ENCODE assay signal across 23 cellular contexts in genomic region chr13:49336655-49337054, GRCh38.
DNase-seq lines count a peak whose midpoint lies in the region; ATAC-seq, FAIRE-seq and TF ChIP-seq lines count a peak whose summit lies in the region.
"Had no signal": no experiment of that assay in that cellular context is flagged by ENCODE, and none has a peak within 500 bp of the region (broad histone marks: within the 10 kb centered on the region; RNA-seq: fewer than 3 reads in every experiment).

No MANE protein-coding gene starts in this region.

- H3K36me3 Mint-ChIP-seq in immature natural killer cell, result peaks cover 10 to 17% (median 17%) of the 10 kb centered on the region in 3 donors

- H2AFZ ChIP-seq in HepG2 (ENCODE audit: low read length), result peak overlapping the region; percentile 24

- BruUV-seq in HepG2 (replicated peaks; lab: Mats Ljungman, UMichigan), result no TSS peak

- no peak overlapping the region for H3K4me3 ChIP-seq in HepG2 (replicated peaks in 1 of 3; ENCODE audit: insufficient read depth in 1 of 3, low read depth in 2 of 3, low read length in 3 of 3)
- H3K4me3 ChIP-seq: A549; BLaER1 treated with 17β-estradiol and CSF1 and Interleukin-3, amounts not matched to agents 10 nM and 100 nM; GM12878 had no signal

- in situ Hi-C loops in HepG2 (cut with HindIII; ENCODE audit: extremely low pct_ligation_motif_present, low pct_unique_long_range_greater_than_20kb), result no loop called here

- no peaks in the 10 kb centered on the region for H3K27me3 ChIP-seq in HepG2 (ENCODE audit: control insufficient read depth in 1 of 2, insufficient read depth in 2 of 2, low read length in 2 of 2)
- H3K27me3 ChIP-seq: BLaER1 treated with 17β-estradiol and CSF1 and Interleukin-3, amounts not matched to agents 10 nM and 100 nM had no signal

- no peaks in the 10 kb centered on the region for H3K79me2 ChIP-seq in HepG2 (ENCODE audit: insufficient read depth, low read length)

- no peaks in the 10 kb centered on the region for H3K9me3 Mint-ChIP-seq in immature natural killer cell
- H3K9me3 Mint-ChIP-seq: CD4-positive, alpha-beta memory T cell; CD4-positive, CD25-positive, alpha-beta regulatory T cell; CD8-positive, alpha-beta memory T cell had no signal

- peaks cover 0 to 5% (median 0%) of the 10 kb centered on the region in 3 donors for H3K27me3 Mint-ChIP-seq in immature natural killer cell (ENCODE audit: low read depth in 3 of 3)
- H3K27me3 Mint-ChIP-seq: B cell; CD4-positive, CD25-positive, alpha-beta regulatory T cell; CD8-positive, alpha-beta memory T cell had no signal

- TF ChIP-seq POLR2A in HepG2 (IDR thresholded peaks at IDR 0.05; ENCODE audit: insufficient read depth in 1 of 2, low read depth in 2 of 2, low read length in 2 of 2), result no peak

- H3K27ac ChIP-seq in 22Rv1 (peak overlapping the region; percentile 30), C4-2B (peak overlapping the region; percentile 64), HepG2 (ENCODE audit: extremely low read length, insufficient read depth, low read length) (no peak overlapping the region)
- H3K27ac ChIP-seq: A549; BLaER1 treated with 17β-estradiol and CSF1 and Interleukin-3, amounts not matched to agents 10 nM and 100 nM had no signal

- no peaks in the 10 kb centered on the region for H3K36me3 ChIP-seq in HepG2 (replicated peaks in 1 of 2; ENCODE audit: control insufficient read depth in 1 of 2, insufficient read depth in 2 of 2, low read length in 2 of 2)

- no peaks in the 10 kb centered on the region for H3K4me1 Mint-ChIP-seq in immature natural killer cell
- H3K4me1 Mint-ChIP-seq: B cell; CD14-positive monocyte; CD4-positive, alpha-beta memory T cell; CD4-positive, CD25-positive, alpha-beta regulatory T cell; CD8-positive, alpha-beta memory T cell had no signal

- CTCF ChIA-PET in HepG2 (lab: Yijun Ruan, JAX; ENCODE audit: low intra/inter-chr PET ratio, low total read pairs), result no interaction called here

- POLR2A ChIA-PET in HepG2 (lab: Yijun Ruan, JAX), result no interaction called here

- no peak overlapping the region for H3K9ac ChIP-seq in HepG2 (ENCODE audit: insufficient read depth, low read depth, low read length)
- H3K9ac ChIP-seq: BLaER1 treated with 17β-estradiol and CSF1 and Interleukin-3, amounts not matched to agents 10 nM and 100 nM had no signal

- TF ChIP-seq RAD21 in HepG2 (CRISPR knock-in tag; IDR thresholded peaks at IDR 0.05), result no peak

- TF ChIP-seq EP300 in HepG2 (IDR thresholded peaks at IDR 0.05; ENCODE audit: low read depth in 2 of 2, low read length in 2 of 2) (no peak), HepG2 (CRISPR knock-in tag; IDR thresholded peaks at IDR 0.05; ENCODE audit: borderline replicate concordance) (no peak)

- no peak overlapping the region for H3K4me3 Mint-ChIP-seq in immature natural killer cell
- H3K4me3 Mint-ChIP-seq: B cell; CD14-positive monocyte; CD4-positive, alpha-beta memory T cell; CD4-positive, CD25-positive, alpha-beta regulatory T cell; CD8-positive, alpha-beta memory T cell had no signal

- H3K4me1 ChIP-seq in HepG2 (ENCODE audit: insufficient read depth, low read length), result peaks cover 21% of the 10 kb centered on the region
- H3K4me1 ChIP-seq: A549 had no signal

- peak overlapping the region; percentile 60 for H3K4me2 ChIP-seq in HepG2 (ENCODE audit: low read depth, low read length)
- H3K4me2 ChIP-seq: A549; BLaER1 treated with 17β-estradiol and CSF1 and Interleukin-3, amounts not matched to agents 10 nM and 100 nM had no signal

- peak; percentile 8 for DNase-seq in HuH-7.5 (ENCODE audit: low spot score)
- peak; percentile 38 for DNase-seq in HepG2 (ENCODE audit: low spot score)
- DNase-seq in immature natural killer cell, result no peak
- DNase-seq in activated T-cell treated with anti-CD3 and anti-CD28 coated beads, Interleukin-2, amount 50 U/mL, for 1 hour, result no peak
- no peak for DNase-seq in EL
- DNase-seq: AML-193; Calu3; CD4-positive, alpha-beta memory T cell; CD4-positive, CD25-positive, alpha-beta regulatory T cell; CD8-positive, alpha-beta memory T cell; COR-L47; DMS79 treated with DMSO at 0.1 percent for 48 hours; GDM1 had no signal

- intact Hi-C loops in HepG2 (cut with micrococcal nuclease; ENCODE audit: unreplicated experiment), result no loop called here

- TF ChIP-seq CTCF in 22Rv1 (IDR thresholded peaks at IDR 0.05) (no peak), C4-2B (conservative IDR thresholded peaks at IDR 0.05) (no peak), HepG2 (CRISPR knock-in tag; IDR thresholded peaks at IDR 0.05) (no peak)

- no peak overlapping the region for H3K27ac Mint-ChIP-seq in immature natural killer cell
- H3K27ac Mint-ChIP-seq: B cell; CD14-positive monocyte; CD4-positive, alpha-beta memory T cell; CD4-positive, CD25-positive, alpha-beta regulatory T cell; CD8-positive, alpha-beta memory T cell had no signal

- peak; percentile 74 for FAIRE-seq in HepG2 (lab: Jason Lieb, UNC)
- FAIRE-seq: A549, D721Med, GM12878, GM12892, GM19239 had no signal

- H3K9me3 ChIP-seq in HepG2 (ENCODE audit: low read length), result no peaks in the 10 kb centered on the region
- H3K9me3 ChIP-seq: A549; BLaER1 treated with 17β-estradiol and CSF1 and Interleukin-3, amounts not matched to agents 10 nM and 100 nM had no signal

- ATAC-seq in HepG2, result peak; percentile 87
- ATAC-seq: A549, GM12878 had no signal

- H4K20me1 ChIP-seq in HepG2 (ENCODE audit: insufficient read depth, low read length), result no peaks in the 10 kb centered on the region
- H4K20me1 ChIP-seq: BLaER1 treated with 17β-estradiol and CSF1 and Interleukin-3, amounts not matched to agents 10 nM and 100 nM had no signal

- WGBS in HepG2 (ENCODE audit: low lambda C conversion rate), result 4% methylated on average over 4 of the region's 4 CpGs

TF ChIP-seq in HepG2, 621 proteins besides CTCF, POLR2A, EP300 and RAD21:
- TF ChIP-seq HNF4A (CRISPR knock-in tag; IDR thresholded peaks at IDR 0.05) (peak; percentile 46; the same call in 1 of the 2 replicates), CBFB (CRISPR knock-in tag; IDR thresholded peaks at IDR 0.05) (no peak)

Comparison
In these comparisons a context has a peak if more than half of its experiments do, and no peak if none do; other contexts are left out.
1. DNase-seq: peak in HuH-7.5 (single experiment) and HepG2 (single experiment); none in immature natural killer cell (0 of 3), activated T-cell treated with anti-CD3 and anti-CD28 coated beads, Interleukin-2, amount 50 U/mL, for 1 hour (single experiment) and EL (single experiment).